ENCODE assay signal across 20 cellular contexts in the genomic region with DNA sequence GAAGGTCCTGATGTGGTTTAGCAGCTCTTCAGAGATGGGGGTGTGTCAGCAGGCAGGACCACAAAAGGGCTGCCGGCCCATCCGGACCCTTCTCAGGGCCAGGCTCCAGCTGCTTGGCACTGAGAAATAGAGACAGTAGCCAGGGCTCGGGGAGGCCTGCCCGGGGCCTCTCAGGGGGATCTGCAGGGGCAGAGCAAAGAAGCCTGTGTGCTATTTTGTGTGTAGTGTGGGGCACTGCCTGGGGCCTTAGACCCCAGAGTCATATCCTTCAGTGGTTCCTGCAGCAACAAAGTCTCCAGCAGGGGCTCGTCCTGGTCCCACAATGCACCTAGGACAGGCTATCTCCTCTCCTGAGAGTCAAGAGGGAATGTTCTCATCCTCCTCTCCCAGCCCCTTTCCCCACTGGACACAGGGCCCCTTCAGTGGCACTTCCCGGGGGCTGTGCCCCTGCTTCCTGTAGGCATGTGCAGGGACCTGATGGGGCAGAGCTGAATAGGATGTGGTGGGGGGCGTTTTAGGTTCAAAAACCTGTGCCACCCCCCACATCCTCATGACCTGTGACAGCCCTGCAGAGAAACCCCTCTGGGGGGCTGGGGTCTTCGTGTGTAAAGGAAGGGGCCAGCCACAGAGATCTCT.
DNase-seq lines count a peak whose midpoint lies in the region; ATAC-seq and TF ChIP-seq lines count a peak whose summit lies in the region.
"Had no signal": no experiment of that assay in that cellular context is flagged by ENCODE, and none has a peak within 500 bp of the region (broad histone marks: within the 10 kb centered on the region; RNA-seq: fewer than 3 reads in every experiment).

No MANE protein-coding gene starts in this region.

- H3K27ac ChIP-seq in DND-41 (ENCODE audit: low read length) (no peak overlapping the region), heart right ventricle (peak overlapping the region in 8 of 10 donors; percentile 6 to 70 (median 59)), prostate gland (peak overlapping the region; percentile 85), trophoblast cell (ENCODE audit: low read depth, low read length) (no peak overlapping the region)
- H3K27ac ChIP-seq: adrenal gland, WERI-Rb-1 had no signal

- TF ChIP-seq POLR2A in prostate gland (IDR thresholded peaks at IDR 0.05): no peak

- no peak overlapping the region for H2AFZ ChIP-seq in DND-41 (ENCODE audit: low read depth, low read length)
- H2AFZ ChIP-seq in trophoblast cell (ENCODE audit: insufficient read depth, low read length, poor library complexity): no peak overlapping the region

- intact Hi-C loops in heart right ventricle (cut with DNase I): no loop called here
- intact Hi-C loops in prostate gland (cut with DNase I): no loop called here

- H3K14ac ChIP-seq in trophoblast cell (ENCODE audit: low read length): no peak overlapping the region

- peak; percentile 20 for DNase-seq in DND-41
- peak; percentile 32 for DNase-seq in UCSD-AML1 (lab: John Stamatoyannopoulos, UW; ENCODE audit: unreplicated experiment)
- DNase-seq in heart right ventricle: no peak
- no peak for DNase-seq in prostate gland (ENCODE audit: low spot score)
- no peak for DNase-seq in trophoblast cell
- DNase-seq in SIG-M5 (lab: John Stamatoyannopoulos, UW): no peak
- DNase-seq in NCI-H128 (lab: John Stamatoyannopoulos, UW; ENCODE audit: unreplicated experiment): no peak
- no peak for DNase-seq in HCEC 1CT
- DNase-seq: activated CD4-positive, alpha-beta T cell treated with anti-CD3 and anti-CD28 coated beads, Interleukin-2, amount 50 U/mL, for 48 hours; activated T-cell treated with anti-CD3 and anti-CD28 coated beads, Interleukin-2, amount 50 U/mL, for 72 hours; adrenal gland; caudate nucleus; DMS79 treated with DMSO at 0.1 percent for 48 hours; Karpas-422; lower lobe of right lung; NCI-H1105; NCI-H526; nephron progenitor cell; stimulated activated naive B cell treated with anti-CD40 and anti-IgM and Interleukin-4, amounts not matched to agents 10 μg/mL and 1 μg/mL and 100 μg/mL, for 72 hours; WERI-Rb-1 had no signal

- H4K91ac ChIP-seq in trophoblast cell (ENCODE audit: low read depth, low read length): no peak overlapping the region

- H2AK5ac ChIP-seq in trophoblast cell (ENCODE audit: low read length): no peak overlapping the region

- no peak overlapping the region for H2BK5ac ChIP-seq in trophoblast cell (ENCODE audit: low read depth, low read length, poor library complexity)

- no peak overlapping the region for H3K23ac ChIP-seq in trophoblast cell (ENCODE audit: low read length)

- H3K4ac ChIP-seq in trophoblast cell (ENCODE audit: low read depth, low read length): no peak overlapping the region

- no peak overlapping the region for H2BK12ac ChIP-seq in trophoblast cell (ENCODE audit: low read length)

- 42 to 44% methylated on average over 8 of the region's 8 CpGs for whole genome bisulfite sequencing in heart right ventricle, 2 donors
- WGBS in prostate gland: 44% methylated on average over 8 of the region's 8 CpGs
- WGBS in trophoblast cell (ENCODE audit: extremely low coverage, insufficient coverage, insufficient read length): no CpG with 5 or more reads among the region's 8 CpGs

- ATAC-seq in DND-41 (ENCODE audit: insufficient read depth, low read depth): peak; percentile 76
- peak in 5 of 8 donors; percentile 3 to 39 (median 19) for ATAC-seq in heart right ventricle
- ATAC-seq: activated T-cell treated with anti-CD3 and anti-CD28 coated beads, Interleukin-2, amount 50 U/mL, for 72 hours; lower lobe of right lung; stimulated activated naive B cell treated with anti-CD40 and anti-IgM and Interleukin-4, amounts not matched to agents 10 μg/mL and 1 μg/mL and 100 μg/mL, for 72 hours had no signal

- H3K9ac ChIP-seq in DND-41 (ENCODE audit: low read depth, low read length) (no peak overlapping the region), trophoblast cell (ENCODE audit: low read length) (no peak overlapping the region)

- no peak overlapping the region for H2BK120ac ChIP-seq in trophoblast cell (ENCODE audit: insufficient read depth, low read length, poor library complexity)

- H3K79me1 ChIP-seq in trophoblast cell (ENCODE audit: low read length): peaks cover 15% of the 10 kb centered on the region

- no peak overlapping the region for H3K4me2 ChIP-seq in DND-41 (ENCODE audit: insufficient read depth, low read length)
- no peak overlapping the region for H3K4me2 ChIP-seq in trophoblast cell (ENCODE audit: low read length)

- no peak overlapping the region for H4K12ac ChIP-seq in trophoblast cell (ENCODE audit: low read depth, low read length)

- H3K36me3 ChIP-seq in DND-41 (ENCODE audit: insufficient read depth, low read length): no peaks in the 10 kb centered on the region
- peaks cover 0 to 13% (median 0%) of the 10 kb centered on the region in 9 donors for H3K36me3 ChIP-seq in heart right ventricle
- H3K36me3 ChIP-seq in prostate gland: no peaks in the 10 kb centered on the region
- no peaks in the 10 kb centered on the region for H3K36me3 ChIP-seq in trophoblast cell (ENCODE audit: control insufficient read depth in 1 of 2, insufficient read depth in 2 of 2, low read length in 2 of 2)
- H3K36me3 ChIP-seq: adrenal gland, lower lobe of right lung, WERI-Rb-1 had no signal

- no peak overlapping the region for H3K18ac ChIP-seq in trophoblast cell (ENCODE audit: low read length)

- no peaks in the 10 kb centered on the region for H3K9me3 ChIP-seq in DND-41 (ENCODE audit: insufficient read depth, low read length, severe bottlenecking)
- H3K9me3 ChIP-seq in heart right ventricle: no peaks in the 10 kb centered on the region
- no peaks in the 10 kb centered on the region for H3K9me3 ChIP-seq in prostate gland
- H3K9me3 ChIP-seq in trophoblast cell (ENCODE audit: insufficient read depth, low read depth, low read length): no peaks in the 10 kb centered on the region
- H3K9me3 ChIP-seq: adrenal gland, lower lobe of right lung had no signal

- H3K4me1 ChIP-seq in DND-41 (ENCODE audit: insufficient read depth, low read length): no peaks in the 10 kb centered on the region
- H3K4me1 ChIP-seq in heart right ventricle: peaks cover 6 to 42% (median 23%) of the 10 kb centered on the region in 9 donors
- peaks cover 12% of the 10 kb centered on the region for H3K4me1 ChIP-seq in prostate gland (replicated peaks)
- peaks cover 14 to 15% of the 10 kb centered on the region in 2 experiments for H3K4me1 ChIP-seq in trophoblast cell (ENCODE audit: control insufficient read depth in 1 of 2, insufficient read depth in 2 of 2, low read length in 2 of 2)
- H3K4me1 ChIP-seq: adrenal gland had no signal

- H4K20me1 ChIP-seq in DND-41 (ENCODE audit: insufficient read depth, low read length): no peaks in the 10 kb centered on the region; the same call in 1 of the 2 replicates

- H3K4me3 ChIP-seq in DND-41 (ENCODE audit: low read depth in 1 of 2, low read length in 2 of 2) (no peak overlapping the region), heart right ventricle (no peak overlapping the region), prostate gland (no peak overlapping the region), trophoblast cell (ENCODE audit: low read depth, low read length) (no peak overlapping the region)
- H3K4me3 ChIP-seq: adrenal gland, lower lobe of right lung had no signal

- no peak overlapping the region for H4K8ac ChIP-seq in trophoblast cell (ENCODE audit: low read depth, low read length)

- H3K27me3 ChIP-seq in DND-41 (ENCODE audit: insufficient read depth, low read length, poor library complexity) (peaks cover 2% of the 10 kb centered on the region), heart right ventricle (no peaks in the 10 kb centered on the region), prostate gland (replicated peaks; ENCODE audit: insufficient read depth) (no peaks in the 10 kb centered on the region), trophoblast cell (ENCODE audit: insufficient read depth, low read length) (no peaks in the 10 kb centered on the region)
- H3K27me3 ChIP-seq: adrenal gland had no signal

- TF ChIP-seq CTCF in DND-41 (IDR thresholded peaks at IDR 0.05; ENCODE audit: borderline replicate concordance, extremely low read depth, low read length, poor library complexity, severe bottlenecking) (no peak), heart right ventricle (IDR thresholded peaks at IDR 0.05) (no peak), prostate gland (IDR thresholded peaks at IDR 0.05) (no peak)

- H3K79me2 ChIP-seq in DND-41 (ENCODE audit: insufficient read depth, low read length): no peaks in the 10 kb centered on the region
- peaks cover 4% of the 10 kb centered on the region for H3K79me2 ChIP-seq in trophoblast cell (ENCODE audit: control insufficient read depth, insufficient read depth, low read length, poor library complexity)

Comparison
In these comparisons a context has a peak if more than half of its experiments do, and no peak if none do; other contexts are left out.
1. DNase-seq: peak in DND-41 (single experiment) and UCSD-AML1 (single experiment); none in heart right ventricle (0 of 2), prostate gland (single experiment), trophoblast cell (0 of 2), SIG-M5 (single experiment), NCI-H128 (single experiment) and HCEC 1CT (single experiment).
2. H3K27ac ChIP-seq: peak in heart right ventricle (8 of 10) and prostate gland (2 of 2); none in DND-41 (single experiment) and trophoblast cell (single experiment).